In genomic region chr17:74244543-74244942, GRCh38 we compare ENCODE assay signal across 29 cellular contexts. TPM values are rescaled to one million over a fixed set of nuclear protein-coding genes. Genes with fewer than 3 reads are reported as not detected.
DNase-seq lines count a peak whose midpoint lies in the region; TF ChIP-seq lines count a peak whose summit lies in the region.
"Had no signal": no experiment of that assay in that cellular context is flagged by ENCODE, and none has a peak within 500 bp of the region (broad histone marks: within the 10 kb centered on the region; RNA-seq: fewer than 3 reads in every experiment).

No MANE protein-coding gene starts in this region.

- no peak overlapping the region for H3K27ac ChIP-seq in iPS-20b (ENCODE audit: low read length)
- no peak overlapping the region for H3K27ac ChIP-seq in osteoblast (ENCODE audit: low read depth, low read length)
- H3K27ac ChIP-seq in Karpas-422 (ENCODE audit: low read length) = no peak overlapping the region
- H3K27ac ChIP-seq: ascending aorta, BLaER1, gastrocnemius medialis, Peyer's patch, VCaP had no signal

- H3K4me2 ChIP-seq in osteoblast (ENCODE audit: insufficient read depth, low read length) = no peak overlapping the region
- H3K4me2 ChIP-seq in Karpas-422 (ENCODE audit: low read depth, low read length, poor library complexity, severe bottlenecking) = no peak overlapping the region
- H3K4me2 ChIP-seq: BLaER1 had no signal

- H3K9me2 ChIP-seq in Karpas-422 (replicated peaks; ENCODE audit: insufficient read depth, low read length) = no peaks in the 10 kb centered on the region

- no peaks in the 10 kb centered on the region for H3K79me2 ChIP-seq in osteoblast (ENCODE audit: insufficient read depth, low read length)
- H3K79me2 ChIP-seq in Karpas-422 (ENCODE audit: low read length) = no peaks in the 10 kb centered on the region

- H4K20me1 ChIP-seq in osteoblast (ENCODE audit: insufficient read depth, low read length) (no peaks in the 10 kb centered on the region), Karpas-422 (ENCODE audit: insufficient read depth, low read depth, low read length) (no peaks in the 10 kb centered on the region)
- H4K20me1 ChIP-seq: BLaER1 had no signal

- H3K4me3 ChIP-seq in iPS-20b (ENCODE audit: low read length) = no peak overlapping the region
- no peak overlapping the region for H3K4me3 ChIP-seq in osteoblast (ENCODE audit: insufficient read depth, low read length)
- no peak overlapping the region for H3K4me3 ChIP-seq in Karpas-422 (ENCODE audit: low read length)
- H3K4me3 ChIP-seq: ascending aorta, BLaER1, esophagus muscularis mucosa, gastrocnemius medialis, Peyer's patch, thyroid gland had no signal

- no peaks in the 10 kb centered on the region for H3K36me3 ChIP-seq in iPS-20b (ENCODE audit: insufficient read depth, low read depth, low read length)
- H3K36me3 ChIP-seq in osteoblast (ENCODE audit: insufficient read depth, low read length) = no peaks in the 10 kb centered on the region
- H3K36me3 ChIP-seq in Karpas-422 (ENCODE audit: insufficient read depth, low read length) = no peaks in the 10 kb centered on the region
- H3K36me3 ChIP-seq: ascending aorta, gastrocnemius medialis, Peyer's patch, thyroid gland had no signal

- no peak overlapping the region for H2AFZ ChIP-seq in osteoblast (ENCODE audit: low read length)
- H2AFZ ChIP-seq in Karpas-422 (ENCODE audit: low read length) = no peak overlapping the region

- no peak for TF ChIP-seq CTCF in osteoblast (IDR thresholded peaks at IDR 0.05; ENCODE audit: extremely low read depth, low read depth, low read length)

- H3K27me3 ChIP-seq in iPS-20b (ENCODE audit: insufficient read depth, low read length) (peaks cover 14% of the 10 kb centered on the region; the same call in 1 of the 2 replicates), osteoblast (ENCODE audit: insufficient read depth, low read length) (no peaks in the 10 kb centered on the region), Karpas-422 (ENCODE audit: low read length) (no peaks in the 10 kb centered on the region)
- H3K27me3 ChIP-seq: ascending aorta, BLaER1, esophagus muscularis mucosa, gastrocnemius medialis, Peyer's patch, thyroid gland had no signal

- H3K9me3 ChIP-seq in iPS-20b (ENCODE audit: insufficient read depth, low read depth, low read length) (no peaks in the 10 kb centered on the region), osteoblast (ENCODE audit: low read depth, low read length) (no peaks in the 10 kb centered on the region), Karpas-422 (ENCODE audit: low read length) (no peaks in the 10 kb centered on the region)
- H3K9me3 ChIP-seq: ascending aorta, Caco-2, esophagus muscularis mucosa, gastrocnemius medialis, Peyer's patch, thyroid gland had no signal

- peak overlapping the region; percentile 31; the same call in 1 of the 2 replicates for H3K9ac ChIP-seq in iPS-20b (ENCODE audit: low read depth, low read length)
- H3K9ac ChIP-seq in Karpas-422 (ENCODE audit: low read length) = no peak overlapping the region
- H3K9ac ChIP-seq: BLaER1 had no signal

- peak; percentile 94 for DNase-seq in Ammon's horn (ENCODE audit: low spot score)
- peak in 46 of 58 donors; percentile 14 to 86 (median 54) for DNase-seq in anterior cingulate cortex (lab: John Stamatoyannopoulos, UW)
- peak; percentile 34 for DNase-seq in osteoblast (ENCODE audit: insufficient read length, low spot score, missing footprints)
- no peak for DNase-seq in NCI-H526 (lab: John Stamatoyannopoulos, UW)
- DNase-seq in Karpas-422 = no peak
- no peak for DNase-seq in NCI-H2029 (lab: John Stamatoyannopoulos, UW)
- no peak for DNase-seq in NK-92 treated with Interleukin-12 subunit alpha and Interleukin-12 subunit beta, amount 100 ng/mL, for 24 hours (lab: John Stamatoyannopoulos, UW)
- DNase-seq: activated CD4-positive, alpha-beta T cell treated with anti-CD3 and anti-CD28 coated beads, Interleukin-2, amount 10 ng/mL, durations not matched to agents 24 days and 14 days; activated CD8-positive, alpha-beta memory T cell treated with anti-CD3 and anti-CD28 coated beads, Interleukin-2, amount 10 ng/mL, durations not matched to agents 7 days and 5 days; activated naive CD4-positive, alpha-beta T cell treated with anti-CD3 and anti-CD28 coated beads, Interleukin-2, amount 50 U/mL, for 16 hours; Caco-2; cerebellar nuclear complex; effector memory CD8-positive, alpha-beta T cell; gastrocnemius medialis; left colon; NCI-H1092; NCI-H2029 treated with DMSO at 0.1 percent for 48 hours; NCI-H446; Peyer's patch; stimulated activated CD4-positive, alpha-beta T cell treated with anti-CD3 and anti-CD28 coated beads, Interleukin-2, amount 100 ng/mL, for 48 hours; stimulated activated naive B cell treated with anti-CD40 and anti-IgM and Interleukin-4, amounts not matched to agents 10 μg/mL and 1 μg/mL and 100 μg/mL, for 72 hours; T-helper 2 cell; thyroid gland had no signal

- H3K4me1 ChIP-seq in iPS-20b (ENCODE audit: insufficient read depth, low read length) = peaks cover 14% of the 10 kb centered on the region; the same call in 1 of the 2 replicates
- H3K4me1 ChIP-seq in osteoblast (ENCODE audit: insufficient read depth, low read length) = no peaks in the 10 kb centered on the region
- H3K4me1 ChIP-seq in Karpas-422 (ENCODE audit: low read length) = no peaks in the 10 kb centered on the region
- H3K4me1 ChIP-seq: ascending aorta, Caco-2, Peyer's patch had no signal

RNA-seq across cellular contexts. Expression of gene DNAI2, which starts 29.5 kb away (rescaled TPM):
- not detected in 2 replicates for total RNA-seq in osteoblast
- not detected in 2 replicates for total RNA-seq in Karpas-422 (2014; rRNA removed; shearing (Covaris generic); ENCODE audit: low replicate concordance)
- total RNA-seq: ascending aorta, Caco-2, esophagus muscularis mucosa, gastrocnemius medialis, left colon, Peyer's patch, pulmonary artery endothelial cell had no signal

RNA-seq across cellular contexts. Expression of gene TTYH2, which starts 31.2 kb away (rescaled TPM):
- total RNA-seq in osteoblast = 1.2 and 1.4 TPM in 2 replicates
- 1.1 TPM in 1 of 2 replicates, not detected in the other for total RNA-seq in Karpas-422 (2014; rRNA removed; shearing (Covaris generic); ENCODE audit: low replicate concordance)

RNA-seq across cellular contexts. Expression of gene RPL38, which starts 41.1 kb away (rescaled TPM):
- 470 and 728 TPM in 2 replicates for total RNA-seq in osteoblast
- total RNA-seq in Karpas-422 (2014; rRNA removed; shearing (Covaris generic); ENCODE audit: low replicate concordance) = 3,682 and 4,052 TPM in 2 replicates

Comparison
In these comparisons a context has a peak if more than half of its experiments do, and no peak if none do; other contexts are left out.
1. DNase-seq: peak in Ammon's horn (single experiment), anterior cingulate cortex (46 of 58) and osteoblast (single experiment); none in NCI-H526 (0 of 2), Karpas-422 (single experiment), NCI-H2029 (single experiment) and NK-92 treated with Interleukin-12 subunit alpha and Interleukin-12 subunit beta, amount 100 ng/mL, for 24 hours (single experiment).